ENCODE assay signal across 8 cellular contexts in genomic region chr5:95644351-95645042, GRCh38. TPM values are rescaled to one million over a fixed set of nuclear protein-coding genes. Genes with fewer than 3 reads are reported as not detected.
A peak's percentile ranks its signal among the peaks of the same experiment; 100 is the strongest.
DNase-seq lines count a peak whose midpoint lies in the region; ATAC-seq and TF ChIP-seq lines count a peak whose summit lies in the region.

No MANE protein-coding gene starts in this region.

- H3K4me3 Mint-ChIP-seq in activated CD8-positive, alpha-beta T cell treated with anti-CD3 and anti-CD28 coated beads for 36 hours: no peak overlapping the region

- no peak overlapping the region for H3K9ac ChIP-seq in parathyroid adenoma

- H3K9me3 ChIP-seq in parathyroid adenoma (ENCODE audit: control insufficient read depth, low read length): no peaks in the 10 kb centered on the region

- H3K27ac ChIP-seq in parathyroid adenoma: peak overlapping the region; percentile 20

- DNase-seq in COLO668 (lab: John Stamatoyannopoulos, UW; ENCODE audit: unreplicated experiment) (peak; percentile 7), NCI-H510A treated with DMSO at 0.1 percent for 48 hours (lab: John Stamatoyannopoulos, UW) (peak; percentile 29), fibroblast of gingiva (ENCODE audit: low read depth) (peak; percentile 39), posterior vena cava (ENCODE audit: low spot score) (no peak)
- DNase-seq in activated CD8-positive, alpha-beta T cell treated with anti-CD3 and anti-CD28 coated beads for 36 hours: peak; percentile 75

- H3K27me3 Mint-ChIP-seq in activated CD8-positive, alpha-beta T cell treated with anti-CD3 and anti-CD28 coated beads for 36 hours: peaks cover 3% of the 10 kb centered on the region

- H3K9me3 Mint-ChIP-seq in activated CD8-positive, alpha-beta T cell treated with anti-CD3 and anti-CD28 coated beads for 36 hours: no peaks in the 10 kb centered on the region

- ATAC-seq in GM18868 (IDR thresholded peaks at IDR 0.05; ENCODE audit: unreplicated experiment): peak; percentile 51
- ATAC-seq in HG03108 (IDR thresholded peaks at IDR 0.05; ENCODE audit: unreplicated experiment): peak; percentile 36
- ATAC-seq in activated CD8-positive, alpha-beta T cell treated with anti-CD3 and anti-CD28 coated beads for 36 hours: peak; percentile 32

- TF ChIP-seq CTCF in activated CD8-positive, alpha-beta T cell treated with anti-CD3 and anti-CD28 coated beads for 36 hours (IDR thresholded peaks at IDR 0.05): peak; percentile 60
- peak; percentile 70 for TF ChIP-seq CTCF in parathyroid adenoma (IDR thresholded peaks at IDR 0.05)

- no peaks in the 10 kb centered on the region for H3K79me2 ChIP-seq in parathyroid adenoma

- H3K27ac Mint-ChIP-seq in activated CD8-positive, alpha-beta T cell treated with anti-CD3 and anti-CD28 coated beads for 36 hours: peak overlapping the region; percentile 52

- H3K36me3 Mint-ChIP-seq in activated CD8-positive, alpha-beta T cell treated with anti-CD3 and anti-CD28 coated beads for 36 hours (ENCODE audit: low read depth): no peaks in the 10 kb centered on the region

- intact Hi-C loops in activated CD8-positive, alpha-beta T cell treated with anti-CD3 and anti-CD28 coated beads for 36 hours (cut with micrococcal nuclease): loop anchor here (5.0 kb wide), 2 partner anchors 178 to 198 kb away; partner anchors contain the start of gene GLRX
- intact Hi-C loops in posterior vena cava (cut with DNase I): loop anchor here in 1 of 2 donors (10.0 kb wide), 1 partner anchor 200 kb away; no protein-coding TSS in a partner anchor

- H2AFZ ChIP-seq in parathyroid adenoma: peak overlapping the region; percentile 68

- POLR2A ChIA-PET in activated CD8-positive, alpha-beta T cell treated with anti-CD3 and anti-CD28 coated beads for 36 hours (lab: Charles Lee): interaction anchor here (1.0 to 2.6 kb wide), 3 partner anchors 12 to 137 kb away, joined by 3 to 6 read pairs (median 5); no protein-coding TSS in a partner anchor

- H3K27me3 ChIP-seq in parathyroid adenoma (ENCODE audit: control insufficient read depth, insufficient read depth, low read length): no peaks in the 10 kb centered on the region

- H3K4me2 ChIP-seq in parathyroid adenoma (ENCODE audit: low read length): no peak overlapping the region

- H3K4me1 ChIP-seq in parathyroid adenoma: peaks cover 17% of the 10 kb centered on the region

- no peak overlapping the region for H3K4me3 ChIP-seq in parathyroid adenoma (ENCODE audit: low read depth, low read length)

- CTCF ChIA-PET in activated CD8-positive, alpha-beta T cell treated with anti-CD3 and anti-CD28 coated beads for 36 hours (lab: Charles Lee): interaction anchor here (1.2 to 9.2 kb wide), 11 partner anchors 10 to 205 kb away, joined by 3 to 88 read pairs (median 7); no protein-coding TSS in a partner anchor

- H3K36me3 ChIP-seq in parathyroid adenoma (ENCODE audit: control insufficient read depth, insufficient read depth, low read length): no peaks in the 10 kb centered on the region

- peaks cover 30% of the 10 kb centered on the region for H3K4me1 Mint-ChIP-seq in activated CD8-positive, alpha-beta T cell treated with anti-CD3 and anti-CD28 coated beads for 36 hours (ENCODE audit: low read depth)

RNA-seq across cellular contexts. Expression of gene RFESD, which starts 2.1 kb away (rescaled TPM):
- 1 to 10 TPM; 9.2 to 9.8 TPM for total RNA-seq in activated CD8-positive, alpha-beta T cell treated with anti-CD3 and anti-CD28 coated beads for 36 hours
- 1 to 10 TPM; 1.1 to 2.0 TPM for total RNA-seq in posterior vena cava

RNA-seq across cellular contexts. Expression of gene GPR150, which starts 24.6 kb away (rescaled TPM):
- total RNA-seq in activated CD8-positive, alpha-beta T cell treated with anti-CD3 and anti-CD28 coated beads for 36 hours: under 1 TPM; 0.45 to 0.76 TPM
- under 1 TPM; 0.10 to 0.23 TPM for total RNA-seq in posterior vena cava

RNA-seq across cellular contexts. Expression of gene SPATA9, which starts 38.3 kb away (rescaled TPM):
- total RNA-seq in activated CD8-positive, alpha-beta T cell treated with anti-CD3 and anti-CD28 coated beads for 36 hours: not detected
- total RNA-seq in posterior vena cava: under 1 TPM; 0.29 to 0.51 TPM
